16 cellular contexts compared by ENCODE assay signal in the genomic region with DNA sequence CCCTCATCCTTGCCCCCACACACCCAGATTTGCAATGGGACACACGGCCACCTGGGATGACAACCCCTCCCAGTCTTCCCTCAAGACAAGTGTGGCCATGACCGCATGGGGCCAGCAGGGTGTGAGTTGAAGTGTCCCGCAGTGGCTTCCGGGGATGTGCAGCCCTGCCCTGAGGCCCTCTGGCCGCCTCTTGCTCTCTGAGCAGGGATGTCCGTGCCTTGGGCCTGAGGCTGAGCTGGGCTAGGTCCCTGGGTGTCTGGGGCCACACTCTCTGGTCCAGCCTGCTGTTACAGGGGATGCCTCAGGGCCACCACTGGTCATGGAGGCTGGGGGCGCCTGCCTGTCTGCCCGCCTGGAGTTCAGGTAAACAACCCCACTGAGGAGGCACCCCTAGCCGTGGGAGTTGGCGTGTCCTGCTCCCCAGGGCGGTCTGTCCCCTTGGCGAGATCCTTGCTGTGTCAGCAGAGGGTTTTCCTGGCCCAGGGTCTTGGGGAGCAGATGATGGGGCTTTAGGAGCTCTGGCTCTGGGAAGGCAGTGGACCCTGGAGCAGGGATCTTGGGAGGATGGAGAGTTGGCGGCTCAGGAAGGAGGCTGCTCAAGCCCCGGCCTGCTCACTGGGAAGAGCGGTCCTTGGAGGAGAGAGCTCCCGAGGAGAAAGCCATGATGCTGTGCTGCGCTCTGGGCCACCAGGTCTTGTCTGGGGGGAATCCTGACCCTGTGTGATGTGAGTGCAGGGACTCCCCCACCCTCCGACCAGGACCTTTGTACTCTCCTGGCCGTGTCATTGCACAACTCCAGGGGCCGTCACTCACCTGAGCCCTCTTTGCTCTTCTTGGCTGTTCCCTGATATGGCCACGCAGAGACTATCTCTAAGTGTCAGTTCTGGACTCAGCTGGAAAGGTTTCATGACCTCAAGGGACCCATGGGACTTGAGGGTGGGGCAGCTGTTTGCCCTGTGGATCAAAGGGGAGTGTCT.
A peak's percentile ranks its signal among the peaks of the same experiment; 100 is the strongest.
DNase-seq lines count a peak whose midpoint lies in the region; ATAC-seq, FAIRE-seq and TF ChIP-seq lines count a peak whose summit lies in the region.
"Had no signal": no experiment of that assay in that cellular context is flagged by ENCODE, and none has a peak within 500 bp of the region (broad histone marks: within the 10 kb centered on the region; RNA-seq: fewer than 3 reads in every experiment).

No MANE protein-coding gene starts in this region.

- no peak overlapping the region for H3K27ac Mint-ChIP-seq in activated T-helper 2 cell treated with anti-CD3 and anti-CD28 coated beads, Interferon-gamma antibody, Interleukin-2, Interleukin-4, amounts not matched to agents 10 μg/mL and 5 μg/mL and 100 μg/mL, durations not matched to agents 14 hours and 24 hours and 36 hours
- H3K27ac Mint-ChIP-seq: activated T-helper 1 cell treated with anti-CD3 and anti-CD28 coated beads, Interleukin-12 subunit alpha, Interleukin-12 subunit beta, Interleukin-2, Interleukin-4 antibody, amounts not matched to agents 30 ng/mL and 10 ng/mL and 1 ng/mL, durations not matched to agents 14 hours and 24 hours and 36 hours; memory B cell; stimulated activated naive CD8-positive, alpha-beta T cell treated with anti-CD3 and anti-CD28 coated beads, Interleukin-15, Interleukin-2, amounts not matched to agents 100 ng/mL and 50 ng/mL, for 24 hours had no signal

- no peaks in the 10 kb centered on the region for H3K36me3 Mint-ChIP-seq in activated T-helper 2 cell treated with anti-CD3 and anti-CD28 coated beads, Interferon-gamma antibody, Interleukin-2, Interleukin-4, amounts not matched to agents 10 μg/mL and 5 μg/mL and 100 μg/mL, durations not matched to agents 14 hours and 24 hours and 36 hours (ENCODE audit: low read depth)
- H3K36me3 Mint-ChIP-seq: CD4-positive, CD25-positive, alpha-beta regulatory T cell; memory B cell had no signal

- FAIRE-seq in GM12891 (lab: Jason Lieb, UNC), result no peak
- FAIRE-seq: bronchial epithelial cell had no signal

- H3K27me3 Mint-ChIP-seq in activated T-helper 2 cell treated with anti-CD3 and anti-CD28 coated beads, Interferon-gamma antibody, Interleukin-2, Interleukin-4, amounts not matched to agents 10 μg/mL and 5 μg/mL and 100 μg/mL, durations not matched to agents 14 hours and 24 hours and 36 hours (ENCODE audit: low read depth), result no peaks in the 10 kb centered on the region
- H3K27me3 Mint-ChIP-seq: CD4-positive, CD25-positive, alpha-beta regulatory T cell; memory B cell; stimulated activated naive CD8-positive, alpha-beta T cell treated with anti-CD3 and anti-CD28 coated beads, Interleukin-15, Interleukin-2, amounts not matched to agents 100 ng/mL and 50 ng/mL, for 24 hours had no signal

- H3K4me3 Mint-ChIP-seq in activated T-helper 2 cell treated with anti-CD3 and anti-CD28 coated beads, Interferon-gamma antibody, Interleukin-2, Interleukin-4, amounts not matched to agents 10 μg/mL and 5 μg/mL and 100 μg/mL, durations not matched to agents 14 hours and 24 hours and 36 hours (ENCODE audit: low read depth), result no peak overlapping the region
- H3K4me3 Mint-ChIP-seq: activated T-helper 1 cell treated with anti-CD3 and anti-CD28 coated beads, Interleukin-12 subunit alpha, Interleukin-12 subunit beta, Interleukin-2, Interleukin-4 antibody, amounts not matched to agents 30 ng/mL and 10 ng/mL and 1 ng/mL, durations not matched to agents 14 hours and 24 hours and 36 hours; CD4-positive, CD25-positive, alpha-beta regulatory T cell; memory B cell; stimulated activated naive CD8-positive, alpha-beta T cell treated with anti-CD3 and anti-CD28 coated beads, Interleukin-15, Interleukin-2, amounts not matched to agents 100 ng/mL and 50 ng/mL, for 24 hours had no signal

- ATAC-seq in sciatic nerve, result no peak
- ATAC-seq in GM19452 (IDR thresholded peaks at IDR 0.05; ENCODE audit: unreplicated experiment), result no peak
- no peak for ATAC-seq in HG03097 (IDR thresholded peaks at IDR 0.05; ENCODE audit: low FRiP score, unreplicated experiment)

- H3K4me1 Mint-ChIP-seq in activated T-helper 2 cell treated with anti-CD3 and anti-CD28 coated beads, Interferon-gamma antibody, Interleukin-2, Interleukin-4, amounts not matched to agents 10 μg/mL and 5 μg/mL and 100 μg/mL, durations not matched to agents 14 hours and 24 hours and 36 hours (ENCODE audit: low read depth), result no peaks in the 10 kb centered on the region

- intact Hi-C loops in activated T-helper 2 cell treated with anti-CD3 and anti-CD28 coated beads, Interferon-gamma antibody, Interleukin-2, Interleukin-4, amounts not matched to agents 10 μg/mL and 5 μg/mL and 100 μg/mL, durations not matched to agents 14 hours and 24 hours and 36 hours (cut with micrococcal nuclease), result no loop called here
- intact Hi-C loops in sciatic nerve (cut with DNase I), result no loop called here

- H3K9me3 Mint-ChIP-seq in activated T-helper 2 cell treated with anti-CD3 and anti-CD28 coated beads, Interferon-gamma antibody, Interleukin-2, Interleukin-4, amounts not matched to agents 10 μg/mL and 5 μg/mL and 100 μg/mL, durations not matched to agents 14 hours and 24 hours and 36 hours, result no peaks in the 10 kb centered on the region
- H3K9me3 Mint-ChIP-seq: activated T-helper 1 cell treated with anti-CD3 and anti-CD28 coated beads, Interleukin-12 subunit alpha, Interleukin-12 subunit beta, Interleukin-2, Interleukin-4 antibody, amounts not matched to agents 30 ng/mL and 10 ng/mL and 1 ng/mL, durations not matched to agents 14 hours and 24 hours and 36 hours; CD4-positive, CD25-positive, alpha-beta regulatory T cell; memory B cell; stimulated activated naive CD8-positive, alpha-beta T cell treated with anti-CD3 and anti-CD28 coated beads, Interleukin-15, Interleukin-2, amounts not matched to agents 100 ng/mL and 50 ng/mL, for 24 hours had no signal

- peak; percentile 21 for DNase-seq in GM12891 (ENCODE audit: insufficient read length, low spot score)
- DNase-seq in activated T-helper 2 cell treated with anti-CD3 and anti-CD28 coated beads, Interferon-gamma antibody, Interleukin-2, Interleukin-4, amounts not matched to agents 10 μg/mL and 5 μg/mL and 100 μg/mL, durations not matched to agents 14 hours and 24 hours and 36 hours (ENCODE audit: low spot score), result peak; percentile 6
- DNase-seq in iPS-NIHi7 (ENCODE audit: extremely low spot score), result peak; percentile 6
- peak; percentile 47 for DNase-seq in sciatic nerve (ENCODE audit: low spot score)
- no peak for DNase-seq in NCI-H2196 (lab: John Stamatoyannopoulos, UW; ENCODE audit: unreplicated experiment)
- DNase-seq in SW480 (ENCODE audit: low spot score), result no peak
- DNase-seq: CD4-positive, CD25-positive, alpha-beta regulatory T cell; NCI-H1417 treated with DMSO at 0.1 percent for 48 hours; SHP77; stimulated activated CD4-positive, alpha-beta T cell treated with anti-CD3 and anti-CD28 coated beads, Interleukin-4, amount 100 ng/mL, for 4 hours had no signal

- TF ChIP-seq POLR2A in GM12891 (IDR thresholded peaks at IDR 0.05; ENCODE audit: low read depth, low read length), result no peak

TF ChIP-seq in GM12891, 5 proteins besides CTCF, POLR2A, EP300 and RAD21:
- TF ChIP-seq POU2F2 (IDR thresholded peaks at IDR 0.05; ENCODE audit: low read depth, low read length) (no peak), POLR2AphosphoS5 (IDR thresholded peaks at IDR 0.05; ENCODE audit: low read depth, low read length) (no peak), SPI1 (IDR thresholded peaks at IDR 0.05; ENCODE audit: low read depth, low read length) (no peak), PAX5 (IDR thresholded peaks at IDR 0.05; ENCODE audit: insufficient read depth, low read length, severe bottlenecking) (no peak)

Comparison
In these comparisons a context has a peak if more than half of its experiments do, and no peak if none do; other contexts are left out.
1. DNase-seq: peak in GM12891 (single experiment), activated T-helper 2 cell treated with anti-CD3 and anti-CD28 coated beads, Interferon-gamma antibody, Interleukin-2, Interleukin-4, amounts not matched to agents 10 μg/mL and 5 μg/mL and 100 μg/mL, durations not matched to agents 14 hours and 24 hours and 36 hours (single experiment), iPS-NIHi7 (single experiment) and sciatic nerve (single experiment); none in NCI-H2196 (single experiment) and SW480 (single experiment).